In genomic region chr22:23627401-23628055, GRCh38 we compare ENCODE assay signal across 1 cellular context.
A peak's percentile ranks its signal among the peaks of the same experiment; 100 is the strongest.
TF ChIP-seq lines count a peak whose summit lies in the region.

No MANE protein-coding gene starts in this region.

TF ChIP-seq in GM12878, 131 proteins besides CTCF, POLR2A, EP300 and RAD21:
- TF ChIP-seq SMC3 (IDR thresholded peaks at IDR 0.05; ENCODE audit: borderline replicate concordance, low read length) (peak; percentile 56), BHLHE40 (IDR thresholded peaks at IDR 0.05; ENCODE audit: borderline replicate concordance in 1 of 2, low read depth in 2 of 2, low read length in 1 of 2) (peak in 1 of 2 experiments; percentile 48; a peak in 1 of 4 replicates)
